16 cellular contexts compared by ENCODE assay signal in genomic region chr5:110807174-110807573, GRCh38.
DNase-seq lines count a peak whose midpoint lies in the region; ATAC-seq and TF ChIP-seq lines count a peak whose summit lies in the region.
"Had no signal": no experiment of that assay in that cellular context is flagged by ENCODE, and none has a peak within 500 bp of the region (broad histone marks: within the 10 kb centered on the region; RNA-seq: fewer than 3 reads in every experiment).

No MANE protein-coding gene starts in this region.

- no peak for ATAC-seq in body of pancreas
- peak; percentile 63 to 66 for ATAC-seq in right cardiac atrium
- no peak for ATAC-seq in HG03342 (IDR thresholded peaks at IDR 0.05; ENCODE audit: unreplicated experiment)
- ATAC-seq: activated CD4-positive, alpha-beta T cell treated with anti-CD3 and anti-CD28 coated beads for 36 hours; stimulated activated naive CD8-positive, alpha-beta T cell treated with anti-CD3 and anti-CD28 coated beads, Interleukin-15, Interleukin-2, amounts not matched to agents 100 U/mL and 50 U/mL, for 24 hours had no signal

- TF ChIP-seq CTCF in body of pancreas (IDR thresholded peaks at IDR 0.05), result no peak

- H3K27me3 ChIP-seq in body of pancreas, result no peaks in the 10 kb centered on the region
- H3K27me3 ChIP-seq in right cardiac atrium (ENCODE audit: control insufficient read depth, insufficient read depth), result no peaks in the 10 kb centered on the region
- H3K27me3 ChIP-seq: brain microvascular endothelial cell, tibial nerve had no signal

- DNase-seq in NCI-H1105 treated with DMSO at 0.1 percent for 48 hours (lab: John Stamatoyannopoulos, UW), result peak; percentile 32
- DNase-seq in body of pancreas, result peak in 3 of 4 donors; percentile 5 to 7 (median 7)
- peak; percentile 18 to 74 (median 63) for DNase-seq in right cardiac atrium
- peak; percentile 1 for DNase-seq in skeletal muscle cell (ENCODE audit: low read depth)
- no peak for DNase-seq in 8988T
- no peak for DNase-seq in HuH-7.5 (ENCODE audit: low spot score)
- DNase-seq: activated CD4-positive, alpha-beta T cell treated with anti-CD3 and anti-CD28 coated beads for 36 hours; brain microvascular endothelial cell; foreskin melanocyte; HFFc6; NK-92 treated with Interleukin-12 subunit alpha and Interleukin-12 subunit beta, amount 100 ng/mL, for 24 hours; stimulated activated naive CD8-positive, alpha-beta T cell treated with anti-CD3 and anti-CD28 coated beads, Interleukin-15, Interleukin-2, amounts not matched to agents 100 U/mL and 50 U/mL, for 24 hours had no signal

- no peak for TF ChIP-seq POLR2A in body of pancreas (IDR thresholded peaks at IDR 0.05)

- intact Hi-C loops in body of pancreas (cut with DNase I) (no loop called here), right cardiac atrium (cut with DNase I) (no loop called here)

- H3K4me1 ChIP-seq in body of pancreas (no peaks in the 10 kb centered on the region), right cardiac atrium (ENCODE audit: control insufficient read depth, insufficient read depth, low read length) (no peaks in the 10 kb centered on the region)
- H3K4me1 ChIP-seq: tibial nerve had no signal

- no peak overlapping the region for H3K4me3 ChIP-seq in body of pancreas
- no peak overlapping the region for H3K4me3 ChIP-seq in right cardiac atrium (ENCODE audit: low read length)
- H3K4me3 ChIP-seq in skeletal muscle cell (ENCODE audit: low read depth, low read length), result no peak overlapping the region
- H3K4me3 ChIP-seq: coronary artery, skin epidermis, tibial nerve had no signal

- H3K9me3 ChIP-seq in body of pancreas (peaks cover 0 to 6% (median 0%) of the 10 kb centered on the region in 3 donors), right cardiac atrium (ENCODE audit: control insufficient read depth, low read length) (no peaks in the 10 kb centered on the region)

- H3K36me3 ChIP-seq in body of pancreas (replicated peaks in 1 of 2; ENCODE audit: insufficient read depth in 1 of 2, low read depth in 2 of 2), result no peaks in the 10 kb centered on the region
- H3K36me3 ChIP-seq: brain microvascular endothelial cell, tibial nerve had no signal

- no peak overlapping the region for H3K27ac ChIP-seq in body of pancreas
- no peak overlapping the region for H3K27ac ChIP-seq in right cardiac atrium (ENCODE audit: low read length)
- H3K27ac ChIP-seq: brain microvascular endothelial cell, coronary artery, skin epidermis, tibial nerve had no signal

- 56 to 57% methylated on average over 4 of the region's 4 CpGs for WGBS in body of pancreas, 2 donors
- 40% methylated on average over 4 of the region's 4 CpGs for WGBS in right cardiac atrium

Comparison
In these comparisons a context has a peak if more than half of its experiments do, and no peak if none do; other contexts are left out.
1. DNase-seq: peak in NCI-H1105 treated with DMSO at 0.1 percent for 48 hours (single experiment), body of pancreas (3 of 4), right cardiac atrium (3 of 3) and skeletal muscle cell (single experiment); none in 8988T (single experiment) and HuH-7.5 (single experiment).
2. ATAC-seq: peak in right cardiac atrium (2 of 2); none in body of pancreas (single experiment) and HG03342 (single experiment).